9 cellular contexts compared by ENCODE assay signal in the genomic region with DNA sequence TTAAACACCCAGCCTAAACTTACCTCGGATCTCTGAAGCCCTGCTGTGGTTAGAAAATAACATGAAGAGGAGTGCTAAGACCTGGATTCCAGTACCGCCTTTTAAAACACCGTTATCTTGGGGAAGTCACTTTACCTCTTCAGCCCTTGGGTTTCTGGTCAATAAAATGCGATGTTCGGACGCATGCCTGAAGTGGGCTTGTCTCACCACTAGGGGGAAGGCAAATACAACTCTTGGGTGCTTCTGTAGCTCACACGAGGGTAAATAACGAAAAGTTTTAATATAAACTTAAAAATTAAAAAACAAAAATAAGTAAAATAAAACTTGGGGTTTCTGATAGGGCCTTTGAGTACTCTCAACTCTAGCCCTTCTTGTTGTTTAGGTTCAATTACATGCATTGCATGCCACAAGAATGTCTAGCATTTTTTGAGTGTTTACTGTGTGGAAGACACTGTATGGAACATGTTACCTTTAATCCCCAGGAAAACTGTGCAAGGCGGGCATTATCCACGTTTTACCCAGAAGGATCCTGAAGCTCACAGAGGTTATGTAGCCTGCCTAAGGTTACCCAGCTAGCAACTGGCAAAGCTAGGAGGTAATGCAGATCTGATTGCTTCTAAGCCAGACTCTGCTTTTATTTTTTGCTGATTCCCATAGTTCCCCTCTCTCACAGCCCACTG.
DNase-seq lines count a peak whose midpoint lies in the region; ATAC-seq and TF ChIP-seq lines count a peak whose summit lies in the region.
"Had no signal": no experiment of that assay in that cellular context is flagged by ENCODE, and none has a peak within 500 bp of the region (broad histone marks: within the 10 kb centered on the region; RNA-seq: fewer than 3 reads in every experiment).

No MANE protein-coding gene starts in this region.

- no peak overlapping the region for H3K27ac Mint-ChIP-seq in chondrocyte (ENCODE audit: unreplicated experiment)
- H3K27ac Mint-ChIP-seq: IgD-negative memory B cell had no signal

- H3K9me3 Mint-ChIP-seq in chondrocyte (ENCODE audit: low read depth): peaks cover 2% of the 10 kb centered on the region
- H3K9me3 Mint-ChIP-seq: IgD-negative memory B cell had no signal

- TF ChIP-seq CTCF in chondrocyte (IDR thresholded peaks at IDR 0.05): peak; percentile 99

- no peak overlapping the region for H3K4me3 Mint-ChIP-seq in chondrocyte (ENCODE audit: unreplicated experiment)
- H3K4me3 Mint-ChIP-seq: IgD-negative memory B cell had no signal

- peaks cover 12% of the 10 kb centered on the region for H3K4me1 Mint-ChIP-seq in chondrocyte (ENCODE audit: low read depth)

- H3K27me3 Mint-ChIP-seq in chondrocyte (ENCODE audit: low read depth): no peaks in the 10 kb centered on the region

- DNase-seq in AML-193 (lab: John Stamatoyannopoulos, UW) (peak; percentile 83 to 84), NCI-H2196 (lab: John Stamatoyannopoulos, UW; ENCODE audit: unreplicated experiment) (peak; percentile 13), chondrocyte (ENCODE audit: low spot score) (no peak), left lobe of liver (ENCODE audit: low spot score) (peak; percentile 49)
- peak; percentile 33 for DNase-seq in activated CD4-positive, CD25-positive, alpha-beta regulatory T cell treated with anti-CD3 and anti-CD28 coated beads, Interleukin-2, amount 50 U/mL, for 72 hours
- DNase-seq in stimulated activated CD4-positive, alpha-beta T cell treated with anti-CD3 and anti-CD28 coated beads, Interleukin-4, amount 100 ng/mL, for 4 hours: peak; percentile 31

- peak; percentile 97 for ATAC-seq in GM18907 (IDR thresholded peaks at IDR 0.05; ENCODE audit: unreplicated experiment)
- ATAC-seq in HG03097 (IDR thresholded peaks at IDR 0.05; ENCODE audit: low FRiP score, unreplicated experiment): peak; percentile 95
- peak; percentile 95 for ATAC-seq in left lobe of liver

- H3K36me3 Mint-ChIP-seq in chondrocyte (ENCODE audit: low read depth): no peaks in the 10 kb centered on the region
- H3K36me3 Mint-ChIP-seq: IgD-negative memory B cell had no signal
